ENCODE assay signal across 9 cellular contexts in the genomic region with DNA sequence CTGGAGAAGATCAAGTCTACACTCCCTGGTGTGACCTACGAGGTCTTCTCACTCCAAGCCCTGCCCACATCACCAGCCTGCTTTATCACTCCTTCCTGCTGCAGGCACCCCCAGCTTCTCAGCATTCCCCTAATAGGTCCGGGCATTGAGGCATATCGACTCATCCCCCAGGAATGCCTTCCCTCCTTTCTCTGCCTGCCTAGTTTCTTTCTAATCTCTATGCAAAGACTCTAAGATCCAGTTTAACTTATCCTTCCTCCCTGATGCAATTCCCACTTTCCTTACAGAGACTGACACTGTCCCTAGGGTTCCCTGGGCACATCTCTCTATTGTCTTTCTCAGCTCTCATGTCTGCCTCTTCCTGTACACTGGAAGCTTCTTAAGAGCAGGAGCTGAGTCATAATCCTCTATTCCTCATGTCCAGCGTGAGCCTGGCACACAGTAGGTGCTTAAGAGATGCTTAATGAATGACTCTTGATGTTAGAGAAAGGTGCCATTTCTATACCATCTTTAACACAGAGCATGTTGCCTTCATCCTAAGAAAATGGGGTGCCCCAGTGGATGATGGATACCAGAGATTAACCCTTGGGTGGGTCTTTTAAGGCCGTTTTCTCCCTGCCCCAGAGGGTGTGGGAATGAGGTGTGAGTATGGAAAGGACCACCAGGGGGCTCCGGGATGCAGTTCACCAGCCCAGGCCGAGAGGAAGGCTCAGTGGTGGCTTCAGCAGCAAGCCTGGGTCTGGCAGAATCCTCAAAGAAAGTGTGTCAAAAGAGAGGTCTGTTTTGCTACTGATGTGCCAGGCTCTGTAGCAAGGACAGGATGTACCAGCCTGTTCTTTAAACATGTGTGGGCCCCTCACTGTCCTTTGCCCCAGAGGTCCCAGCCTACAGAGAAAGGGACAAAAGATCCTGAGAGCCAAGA. TPM values are rescaled to one million over a fixed set of nuclear protein-coding genes. Genes with fewer than 3 reads are reported as not detected.
A peak's percentile ranks its signal among the peaks of the same experiment; 100 is the strongest.
DNase-seq lines count a peak whose midpoint lies in the region; ATAC-seq and TF ChIP-seq lines count a peak whose summit lies in the region.
"Had no signal": no experiment of that assay in that cellular context is flagged by ENCODE, and none has a peak within 500 bp of the region (broad histone marks: within the 10 kb centered on the region; RNA-seq: fewer than 3 reads in every experiment).

No MANE protein-coding gene starts in this region.

- H3K9me3 Mint-ChIP-seq in naive thymus-derived CD4-positive, alpha-beta T cell, result no peaks in the 10 kb centered on the region

- H3K27ac ChIP-seq in VCaP, result no peak overlapping the region
- peak overlapping the region; percentile 54 to 69 for H3K27ac ChIP-seq in esophagus (ENCODE audit: low read depth in 2 of 2, low read length in 1 of 2)
- no peak overlapping the region for H3K27ac ChIP-seq in naive thymus-derived CD4-positive, alpha-beta T cell (ENCODE audit: low read depth, low read length)
- peak overlapping the region; percentile 14 to 83 (median 72) for H3K27ac ChIP-seq in tibial nerve

- TF ChIP-seq CTCF in VCaP (conservative IDR thresholded peaks at IDR 0.05) (peak; percentile 73), tibial nerve (IDR thresholded peaks at IDR 0.05) (peak; percentile 39 to 82 (median 72))

- H3K27me3 ChIP-seq in esophagus (ENCODE audit: control insufficient read depth in 1 of 2, insufficient read depth in 2 of 2, low read length in 2 of 2), result no peaks in the 10 kb centered on the region
- no peaks in the 10 kb centered on the region for H3K27me3 ChIP-seq in naive thymus-derived CD4-positive, alpha-beta T cell (ENCODE audit: control insufficient read depth in 2 of 2, insufficient read depth in 2 of 2, low read length in 2 of 2)
- no peaks in the 10 kb centered on the region for H3K27me3 ChIP-seq in tibial nerve

- H3K36me3 ChIP-seq in esophagus (ENCODE audit: control insufficient read depth in 2 of 2, insufficient read depth in 2 of 2, low read length in 1 of 2) (no peaks in the 10 kb centered on the region), tibial nerve (no peaks in the 10 kb centered on the region)
- H3K36me3 ChIP-seq in naive thymus-derived CD4-positive, alpha-beta T cell (ENCODE audit: control insufficient read depth in 2 of 3, insufficient read depth in 3 of 3, low read length in 3 of 3), result no peaks in the 10 kb centered on the region

- peaks cover 0 to 19% (median 15%) of the 10 kb centered on the region in 5 donors for H3K27me3 Mint-ChIP-seq in naive thymus-derived CD4-positive, alpha-beta T cell

- TF ChIP-seq POLR2A in tibial nerve (IDR thresholded peaks at IDR 0.05), result no peak

- peak; percentile 52 for ATAC-seq in GM18909 (IDR thresholded peaks at IDR 0.05; ENCODE audit: poor library complexity, unreplicated experiment)
- no peak for ATAC-seq in naive thymus-derived CD4-positive, alpha-beta T cell

- peak; percentile 41 to 71 for TF ChIP-seq EP300 in tibial nerve (IDR thresholded peaks at IDR 0.05)

- H3K4me3 Mint-ChIP-seq in naive thymus-derived CD4-positive, alpha-beta T cell, result no peak overlapping the region
- H3K4me3 Mint-ChIP-seq: IgD-negative memory B cell had no signal

- H3K36me3 Mint-ChIP-seq in naive thymus-derived CD4-positive, alpha-beta T cell, result no peaks in the 10 kb centered on the region

- 29 to 39% methylated on average over 7 of the region's 7 CpGs for WGBS in esophagus, 2 donors
- 26 to 27% methylated on average over 7 of the region's 7 CpGs for WGBS in tibial nerve, 2 donors

- CTCF ChIA-PET in naive thymus-derived CD4-positive, alpha-beta T cell (lab: Charles Lee), result interaction anchor here (1.3 kb wide), 1 partner anchor 81 kb away, joined by 8 read pairs; no protein-coding TSS in a partner anchor

- H3K9me3 ChIP-seq in esophagus (ENCODE audit: control insufficient read depth in 2 of 2, insufficient read depth in 1 of 2, low read depth in 1 of 2, low read length in 1 of 2), result no peaks in the 10 kb centered on the region
- no peaks in the 10 kb centered on the region for H3K9me3 ChIP-seq in naive thymus-derived CD4-positive, alpha-beta T cell (ENCODE audit: control insufficient read depth in 2 of 3, low read length in 3 of 3)
- no peaks in the 10 kb centered on the region for H3K9me3 ChIP-seq in tibial nerve

- intact Hi-C loops in naive thymus-derived CD4-positive, alpha-beta T cell (cut with micrococcal nuclease), result loop anchor here (1.0 to 5.0 kb wide), 4 partner anchors 50 to 480 kb away; no protein-coding TSS in a partner anchor

- DNase-seq in Ammon's horn (ENCODE audit: low spot score), result peak; percentile 57
- DNase-seq in NCI-H1105 treated with DMSO at 0.1 percent for 48 hours (lab: John Stamatoyannopoulos, UW), result peak; percentile 61
- peak in 5 of 9 donors; percentile 8 to 27 (median 22) for DNase-seq in naive thymus-derived CD4-positive, alpha-beta T cell
- peak; percentile 41 to 71 for DNase-seq in tibial nerve (ENCODE audit: low spot score in 2 of 2)
- no peak for DNase-seq in cerebellar nuclear complex (lab: John Stamatoyannopoulos, UW)

- POLR2A ChIA-PET in naive thymus-derived CD4-positive, alpha-beta T cell (lab: Charles Lee), result interaction anchor here (0.5 to 0.8 kb wide), 2 partner anchors 53 to 302 kb away, joined by 3 to 6 read pairs; no protein-coding TSS in a partner anchor

- no peak overlapping the region for H3K4me3 ChIP-seq in esophagus (ENCODE audit: low read depth in 1 of 2, low read length in 2 of 2)
- no peak overlapping the region for H3K4me3 ChIP-seq in naive thymus-derived CD4-positive, alpha-beta T cell (ENCODE audit: low read length)
- H3K4me3 ChIP-seq in tibial nerve, result no peak overlapping the region

- H3K27ac Mint-ChIP-seq in naive thymus-derived CD4-positive, alpha-beta T cell, result no peak overlapping the region
- H3K27ac Mint-ChIP-seq: IgD-negative memory B cell had no signal

- no peaks in the 10 kb centered on the region for H3K4me1 Mint-ChIP-seq in naive thymus-derived CD4-positive, alpha-beta T cell
- H3K4me1 Mint-ChIP-seq: IgD-negative memory B cell had no signal

- H3K4me1 ChIP-seq in esophagus (ENCODE audit: control insufficient read depth in 2 of 2, insufficient read depth in 2 of 2, low read length in 1 of 2) (no peaks in the 10 kb centered on the region), tibial nerve (peaks cover 6 to 97% (median 53%) of the 10 kb centered on the region in 4 donors)
- no peaks in the 10 kb centered on the region for H3K4me1 ChIP-seq in naive thymus-derived CD4-positive, alpha-beta T cell (ENCODE audit: control insufficient read depth in 2 of 2, insufficient read depth in 2 of 2, low read length in 2 of 2)

RNA-seq across cellular contexts. Expression of gene PARVA, which starts 34.7 kb away (rescaled TPM):
- 10 to 100 TPM in 1 of 2 donors, 1 to 10 TPM in 1; 8.2 to 18.3 TPM for polyA plus RNA-seq in esophagus
- under 1 TPM; 0.07 to 0.97 (median 0.73) TPM for total RNA-seq in naive thymus-derived CD4-positive, alpha-beta T cell
- under 1 TPM; 0.38 to 0.69 TPM for polyA plus RNA-seq in naive thymus-derived CD4-positive, alpha-beta T cell
- 10 to 100 TPM; 64.2 to 85.0 (median 70.5) TPM for total RNA-seq in tibial nerve
- polyA plus RNA-seq: IgD-negative memory B cell had no signal

Comparison
In these comparisons a context has a peak if more than half of its experiments do, and no peak if none do; other contexts are left out.
1. DNase-seq: peak in Ammon's horn (single experiment), NCI-H1105 treated with DMSO at 0.1 percent for 48 hours (single experiment), naive thymus-derived CD4-positive, alpha-beta T cell (5 of 9) and tibial nerve (2 of 2); none in cerebellar nuclear complex (0 of 2).
2. H3K27ac ChIP-seq: peak in esophagus (2 of 2) and tibial nerve (4 of 4); none in VCaP (single experiment) and naive thymus-derived CD4-positive, alpha-beta T cell (single experiment).
3. RNA of gene PARVA, which starts 34.7 kb away (total RNA-seq): 64.2 to 85.0 TPM in tibial nerve; 0.07 to 0.97 TPM in naive thymus-derived CD4-positive, alpha-beta T cell; every median in the first group is over 10 times any median in the second.